Comparison of ENCODE assay signal across 1 cellular context in the genomic region with DNA sequence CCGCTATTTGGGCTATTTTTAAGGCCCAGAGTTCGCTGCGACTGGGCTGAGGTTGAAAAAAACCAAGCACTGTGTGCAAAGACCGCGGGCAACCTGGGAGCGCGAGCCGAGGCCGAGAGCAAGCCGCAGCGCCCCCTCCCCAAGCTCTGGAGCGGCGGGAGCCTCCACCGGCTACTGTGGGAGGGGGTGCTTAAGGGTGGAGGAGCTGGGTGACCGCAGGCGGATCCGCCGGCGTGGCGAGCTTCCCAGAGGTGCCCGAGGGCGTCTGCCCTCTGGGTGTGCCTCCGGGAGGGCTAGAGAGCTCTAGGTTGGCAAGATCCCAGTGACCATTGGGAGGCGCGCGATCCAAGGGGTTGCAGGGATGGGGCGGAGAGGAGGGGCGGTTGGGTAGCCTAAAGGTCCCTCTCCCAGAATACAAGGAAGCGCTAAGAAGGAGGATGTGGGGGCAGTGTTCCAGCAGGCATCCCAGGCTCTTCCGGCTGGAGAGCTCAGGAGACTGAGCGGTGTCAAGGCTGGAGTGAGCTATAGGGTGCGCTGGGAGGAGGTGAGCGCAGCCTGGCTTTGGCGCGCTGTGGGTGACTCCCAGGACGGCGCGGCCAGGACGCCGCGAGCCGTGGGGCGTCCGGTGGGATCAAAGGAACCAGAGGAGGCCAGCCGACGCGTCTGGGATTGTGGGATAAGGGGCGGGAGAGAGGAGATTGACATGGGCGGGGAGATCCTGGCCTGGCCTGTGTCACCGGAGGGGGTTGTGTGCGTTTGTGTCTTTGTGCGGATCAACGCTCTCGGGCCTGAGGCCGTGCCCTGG.
TF ChIP-seq lines count a peak whose summit lies in the region.

No MANE protein-coding gene starts in this region.

TF ChIP-seq in HepG2, 621 proteins besides CTCF, POLR2A, EP300 and RAD21 (continued from another document and continues in another):
- TF ChIP-seq, protein P1, sequence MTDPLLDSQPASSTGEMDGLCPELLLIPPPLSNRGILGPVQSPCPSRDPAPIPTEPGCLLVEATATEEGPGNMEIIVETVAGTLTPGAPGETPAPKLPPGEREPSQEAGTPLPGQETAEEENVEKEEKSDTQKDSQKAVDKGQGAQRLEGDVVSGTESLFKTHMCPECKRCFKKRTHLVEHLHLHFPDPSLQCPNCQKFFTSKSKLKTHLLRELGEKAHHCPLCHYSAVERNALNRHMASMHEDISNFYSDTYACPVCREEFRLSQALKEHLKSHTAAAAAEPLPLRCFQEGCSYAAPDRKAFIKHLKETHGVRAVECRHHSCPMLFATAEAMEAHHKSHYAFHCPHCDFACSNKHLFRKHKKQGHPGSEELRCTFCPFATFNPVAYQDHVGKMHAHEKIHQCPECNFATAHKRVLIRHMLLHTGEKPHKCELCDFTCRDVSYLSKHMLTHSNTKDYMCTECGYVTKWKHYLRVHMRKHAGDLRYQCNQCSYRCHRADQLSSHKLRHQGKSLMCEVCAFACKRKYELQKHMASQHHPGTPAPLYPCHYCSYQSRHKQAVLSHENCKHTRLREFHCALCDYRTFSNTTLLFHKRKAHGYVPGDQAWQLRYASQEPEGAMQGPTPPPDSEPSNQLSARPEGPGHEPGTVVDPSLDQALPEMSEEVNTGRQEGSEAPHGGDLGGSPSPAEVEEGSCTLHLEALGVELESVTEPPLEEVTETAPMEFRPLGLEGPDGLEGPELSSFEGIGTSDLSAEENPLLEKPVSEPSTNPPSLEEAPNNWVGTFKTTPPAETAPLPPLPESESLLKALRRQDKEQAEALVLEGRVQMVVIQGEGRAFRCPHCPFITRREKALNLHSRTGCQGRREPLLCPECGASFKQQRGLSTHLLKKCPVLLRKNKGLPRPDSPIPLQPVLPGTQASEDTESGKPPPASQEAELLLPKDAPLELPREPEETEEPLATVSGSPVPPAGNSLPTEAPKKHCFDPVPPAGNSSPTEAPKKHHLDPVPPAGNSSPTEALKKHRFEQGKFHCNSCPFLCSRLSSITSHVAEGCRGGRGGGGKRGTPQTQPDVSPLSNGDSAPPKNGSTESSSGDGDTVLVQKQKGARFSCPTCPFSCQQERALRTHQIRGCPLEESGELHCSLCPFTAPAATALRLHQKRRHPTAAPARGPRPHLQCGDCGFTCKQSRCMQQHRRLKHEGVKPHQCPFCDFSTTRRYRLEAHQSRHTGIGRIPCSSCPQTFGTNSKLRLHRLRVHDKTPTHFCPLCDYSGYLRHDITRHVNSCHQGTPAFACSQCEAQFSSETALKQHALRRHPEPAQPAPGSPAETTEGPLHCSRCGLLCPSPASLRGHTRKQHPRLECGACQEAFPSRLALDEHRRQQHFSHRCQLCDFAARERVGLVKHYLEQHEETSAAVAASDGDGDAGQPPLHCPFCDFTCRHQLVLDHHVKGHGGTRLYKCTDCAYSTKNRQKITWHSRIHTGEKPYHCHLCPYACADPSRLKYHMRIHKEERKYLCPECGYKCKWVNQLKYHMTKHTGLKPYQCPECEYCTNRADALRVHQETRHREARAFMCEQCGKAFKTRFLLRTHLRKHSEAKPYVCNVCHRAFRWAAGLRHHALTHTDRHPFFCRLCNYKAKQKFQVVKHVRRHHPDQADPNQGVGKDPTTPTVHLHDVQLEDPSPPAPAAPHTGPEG (CRISPR knock-in tag; IDR thresholded peaks at IDR 0.05) = peak; percentile 78
- peak; percentile 22; the same call in 1 of the 2 replicates for TF ChIP-seq MAZ (IDR thresholded peaks at IDR 0.05; ENCODE audit: borderline replicate concordance, low read depth, low read length)
- no peak; the same call in 1 of the 2 replicates for TF ChIP-seq MAZ (CRISPR knock-in tag; IDR thresholded peaks at IDR 0.05; ENCODE audit: low read depth)
- no peak for TF ChIP-seq CEBPG (CRISPR knock-in tag; IDR thresholded peaks at IDR 0.05)
- peak; percentile 35; the same call in 1 of the 2 replicates for TF ChIP-seq ZNF782 (CRISPR knock-in tag; IDR thresholded peaks at IDR 0.05; ENCODE audit: borderline replicate concordance)
- TF ChIP-seq, protein P2, sequence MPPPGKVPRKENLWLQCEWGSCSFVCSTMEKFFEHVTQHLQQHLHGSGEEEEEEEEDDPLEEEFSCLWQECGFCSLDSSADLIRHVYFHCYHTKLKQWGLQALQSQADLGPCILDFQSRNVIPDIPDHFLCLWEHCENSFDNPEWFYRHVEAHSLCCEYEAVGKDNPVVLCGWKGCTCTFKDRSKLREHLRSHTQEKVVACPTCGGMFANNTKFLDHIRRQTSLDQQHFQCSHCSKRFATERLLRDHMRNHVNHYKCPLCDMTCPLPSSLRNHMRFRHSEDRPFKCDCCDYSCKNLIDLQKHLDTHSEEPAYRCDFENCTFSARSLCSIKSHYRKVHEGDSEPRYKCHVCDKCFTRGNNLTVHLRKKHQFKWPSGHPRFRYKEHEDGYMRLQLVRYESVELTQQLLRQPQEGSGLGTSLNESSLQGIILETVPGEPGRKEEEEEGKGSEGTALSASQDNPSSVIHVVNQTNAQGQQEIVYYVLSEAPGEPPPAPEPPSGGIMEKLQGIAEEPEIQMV (CRISPR knock-in tag; IDR thresholded peaks at IDR 0.05; ENCODE audit: low read depth) = peak; percentile 89
- TF ChIP-seq, protein P3, sequence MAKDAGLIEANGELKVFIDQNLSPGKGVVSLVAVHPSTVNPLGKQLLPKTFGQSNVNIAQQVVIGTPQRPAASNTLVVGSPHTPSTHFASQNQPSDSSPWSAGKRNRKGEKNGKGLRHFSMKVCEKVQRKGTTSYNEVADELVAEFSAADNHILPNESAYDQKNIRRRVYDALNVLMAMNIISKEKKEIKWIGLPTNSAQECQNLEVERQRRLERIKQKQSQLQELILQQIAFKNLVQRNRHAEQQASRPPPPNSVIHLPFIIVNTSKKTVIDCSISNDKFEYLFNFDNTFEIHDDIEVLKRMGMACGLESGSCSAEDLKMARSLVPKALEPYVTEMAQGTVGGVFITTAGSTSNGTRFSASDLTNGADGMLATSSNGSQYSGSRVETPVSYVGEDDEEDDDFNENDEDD (CRISPR knock-in tag; IDR thresholded peaks at IDR 0.05; ENCODE audit: borderline replicate concordance) = peak; percentile 21; the same call in 1 of the 2 replicates
- TF ChIP-seq ZNF552 (CRISPR knock-in tag; IDR thresholded peaks at IDR 0.05; ENCODE audit: borderline replicate concordance) = peak; percentile 36; the same call in 1 of the 2 replicates
- no peak for TF ChIP-seq ZNF775 (CRISPR knock-in tag; IDR thresholded peaks at IDR 0.05; ENCODE audit: borderline replicate concordance)
- TF ChIP-seq AHDC1 (CRISPR knock-in tag; IDR thresholded peaks at IDR 0.05; ENCODE audit: borderline replicate concordance) = no peak
- TF ChIP-seq POLR2G (IDR thresholded peaks at IDR 0.05; ENCODE audit: low read depth, low read length) = peak; percentile 78
- TF ChIP-seq NFRKB (IDR thresholded peaks at IDR 0.05) = no peak
- TF ChIP-seq TCF7 (IDR thresholded peaks at IDR 0.05; ENCODE audit: low read depth) = peak; percentile 79
- TF ChIP-seq ZNF704 (CRISPR knock-in tag; IDR thresholded peaks at IDR 0.05; ENCODE audit: borderline replicate concordance) = peak; percentile 73; the same call in 1 of the 2 replicates
- peak; percentile 54; the same call in 1 of the 2 replicates for TF ChIP-seq ESRRA (CRISPR knock-in tag; IDR thresholded peaks at IDR 0.05; ENCODE audit: low read depth)
- no peak for TF ChIP-seq PCBP2 (optimal IDR thresholded peaks at IDR 0.05; ENCODE audit: low read depth, low read length, poor library complexity, severe bottlenecking)
- TF ChIP-seq ZNF614 (CRISPR knock-in tag; IDR thresholded peaks at IDR 0.05; ENCODE audit: borderline replicate concordance) = no peak
- TF ChIP-seq, protein P4, sequence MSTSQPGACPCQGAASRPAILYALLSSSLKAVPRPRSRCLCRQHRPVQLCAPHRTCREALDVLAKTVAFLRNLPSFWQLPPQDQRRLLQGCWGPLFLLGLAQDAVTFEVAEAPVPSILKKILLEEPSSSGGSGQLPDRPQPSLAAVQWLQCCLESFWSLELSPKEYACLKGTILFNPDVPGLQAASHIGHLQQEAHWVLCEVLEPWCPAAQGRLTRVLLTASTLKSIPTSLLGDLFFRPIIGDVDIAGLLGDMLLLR (CRISPR knock-in tag; IDR thresholded peaks at IDR 0.05) = peak; percentile 73
- TF ChIP-seq SALL2 (CRISPR knock-in tag; IDR thresholded peaks at IDR 0.05) = peak; percentile 81
- peak; percentile 82 for TF ChIP-seq ARNT2 (CRISPR knock-in tag; IDR thresholded peaks at IDR 0.05; ENCODE audit: low read depth)
- no peak for TF ChIP-seq IKZF4 (CRISPR knock-in tag; IDR thresholded peaks at IDR 0.05; ENCODE audit: borderline replicate concordance, low read depth, not compliant biosample characterization)
- TF ChIP-seq ZKSCAN8 (CRISPR knock-in tag; IDR thresholded peaks at IDR 0.05; ENCODE audit: borderline replicate concordance) = 0 out of 2 replicates have a peak, but pooled peaks have one; percentile 51
- no peak for TF ChIP-seq SRF (IDR thresholded peaks at IDR 0.05; ENCODE audit: low read depth, low read length)
- no peak; the same call in 1 of the 2 replicates for TF ChIP-seq ELF1 (CRISPR knock-in tag; IDR thresholded peaks at IDR 0.05)
- TF ChIP-seq MXI1 (IDR thresholded peaks at IDR 0.05; ENCODE audit: borderline replicate concordance, low read depth, low read length) = no peak
- 0 out of 2 replicates have a peak, but pooled peaks have one; percentile 3 for TF ChIP-seq NR2F6 (IDR thresholded peaks at IDR 0.05)
- no peak for TF ChIP-seq NR2F6 (CRISPR knock-in tag; IDR thresholded peaks at IDR 0.05)
- TF ChIP-seq SUZ12 (IDR thresholded peaks at IDR 0.05; ENCODE audit: low read depth, low read length) = no peak
- TF ChIP-seq SP4 (CRISPR knock-in tag; IDR thresholded peaks at IDR 0.05) = peak; percentile 21; the same call in 1 of the 2 replicates
- TF ChIP-seq ZNF761 (CRISPR knock-in tag; conservative IDR thresholded peaks at IDR 0.05) = 0 out of 2 replicates have a peak, but pooled peaks have one; percentile 25
- TF ChIP-seq, protein P5, sequence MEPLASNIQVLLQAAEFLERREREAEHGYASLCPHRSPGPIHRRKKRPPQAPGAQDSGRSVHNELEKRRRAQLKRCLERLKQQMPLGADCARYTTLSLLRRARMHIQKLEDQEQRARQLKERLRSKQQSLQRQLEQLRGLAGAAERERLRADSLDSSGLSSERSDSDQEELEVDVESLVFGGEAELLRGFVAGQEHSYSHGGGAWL (CRISPR knock-in tag; IDR thresholded peaks at IDR 0.05) = peak; percentile 62; the same call in 1 of the 2 replicates
- TF ChIP-seq, protein P6, sequence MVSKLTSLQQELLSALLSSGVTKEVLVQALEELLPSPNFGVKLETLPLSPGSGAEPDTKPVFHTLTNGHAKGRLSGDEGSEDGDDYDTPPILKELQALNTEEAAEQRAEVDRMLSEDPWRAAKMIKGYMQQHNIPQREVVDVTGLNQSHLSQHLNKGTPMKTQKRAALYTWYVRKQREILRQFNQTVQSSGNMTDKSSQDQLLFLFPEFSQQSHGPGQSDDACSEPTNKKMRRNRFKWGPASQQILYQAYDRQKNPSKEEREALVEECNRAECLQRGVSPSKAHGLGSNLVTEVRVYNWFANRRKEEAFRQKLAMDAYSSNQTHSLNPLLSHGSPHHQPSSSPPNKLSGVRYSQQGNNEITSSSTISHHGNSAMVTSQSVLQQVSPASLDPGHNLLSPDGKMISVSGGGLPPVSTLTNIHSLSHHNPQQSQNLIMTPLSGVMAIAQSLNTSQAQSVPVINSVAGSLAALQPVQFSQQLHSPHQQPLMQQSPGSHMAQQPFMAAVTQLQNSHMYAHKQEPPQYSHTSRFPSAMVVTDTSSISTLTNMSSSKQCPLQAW (CRISPR knock-in tag; IDR thresholded peaks at IDR 0.05) = 0 out of 2 replicates have a peak, but pooled peaks have one; percentile 45
- TF ChIP-seq ZNF367 (CRISPR knock-in tag; IDR thresholded peaks at IDR 0.05; ENCODE audit: borderline replicate concordance) = 0 out of 2 replicates have a peak, but pooled peaks have one; percentile 19
- no peak for TF ChIP-seq ZNF749 (CRISPR knock-in tag; IDR thresholded peaks at IDR 0.05; ENCODE audit: borderline replicate concordance)
- TF ChIP-seq RXRB (CRISPR knock-in tag; IDR thresholded peaks at IDR 0.05; ENCODE audit: borderline replicate concordance) = no peak
- TF ChIP-seq AKAP8 (CRISPR knock-in tag; IDR thresholded peaks at IDR 0.05) = no peak
- TF ChIP-seq NFE2 (CRISPR knock-in tag; IDR thresholded peaks at IDR 0.05) = no peak
